1 cellular context compared by ENCODE assay signal in the genomic region with DNA sequence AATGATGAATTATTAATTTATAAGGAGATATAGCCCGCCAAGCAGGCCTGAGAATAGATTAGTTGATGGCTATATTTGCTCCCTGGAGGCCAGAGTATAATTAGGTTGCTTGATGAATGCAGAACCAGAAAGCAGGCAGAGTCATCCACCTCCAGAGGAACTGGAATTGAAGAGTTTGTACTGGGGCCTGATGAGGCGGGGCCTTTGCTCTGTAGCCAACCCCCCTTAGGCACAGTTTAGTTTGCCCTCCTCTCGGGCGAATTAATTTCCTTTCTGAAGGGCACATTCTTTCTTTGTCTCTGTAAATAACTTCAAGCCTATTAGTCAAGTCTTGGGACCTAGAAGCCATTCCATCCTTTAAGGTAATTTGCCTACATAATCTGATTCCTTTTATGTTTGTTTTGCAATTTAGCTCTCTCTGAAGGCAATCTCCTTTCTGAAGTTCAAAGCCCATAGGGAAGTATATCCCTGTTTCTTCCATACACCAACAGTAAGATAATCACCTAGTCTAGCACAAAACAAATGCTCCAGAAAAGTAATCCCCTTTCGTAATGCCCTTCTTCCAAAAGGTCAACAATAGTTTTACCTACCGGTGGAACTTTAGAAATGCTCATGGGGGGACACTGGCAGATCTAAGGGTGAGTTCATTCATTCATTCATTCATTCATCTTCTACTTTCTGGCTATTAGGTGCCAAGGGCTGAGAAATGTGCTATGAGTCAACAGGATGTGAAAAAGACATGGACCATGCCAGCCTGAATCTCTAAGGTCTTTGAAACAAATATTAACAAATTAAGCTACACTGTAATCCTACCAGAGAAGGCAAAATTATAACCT.
TF ChIP-seq lines count a peak whose summit lies in the region.

No MANE protein-coding gene starts in this region.

TF ChIP-seq in HepG2, 621 proteins besides CTCF, POLR2A, EP300 and RAD21 (continued from another document):
- TF ChIP-seq TCF7 (IDR thresholded peaks at IDR 0.05; ENCODE audit: low read depth), result peak; percentile 55; the same call in 1 of the 2 replicates
- TF ChIP-seq ZFP82 (CRISPR knock-in tag; IDR thresholded peaks at IDR 0.05; ENCODE audit: borderline replicate concordance), result no peak
- TF ChIP-seq XRCC5 (optimal IDR thresholded peaks at IDR 0.05; ENCODE audit: low read length), result no peak
- no peak for TF ChIP-seq ZNF773 (CRISPR knock-in tag; IDR thresholded peaks at IDR 0.05; ENCODE audit: borderline replicate concordance)
- TF ChIP-seq, protein P1, sequence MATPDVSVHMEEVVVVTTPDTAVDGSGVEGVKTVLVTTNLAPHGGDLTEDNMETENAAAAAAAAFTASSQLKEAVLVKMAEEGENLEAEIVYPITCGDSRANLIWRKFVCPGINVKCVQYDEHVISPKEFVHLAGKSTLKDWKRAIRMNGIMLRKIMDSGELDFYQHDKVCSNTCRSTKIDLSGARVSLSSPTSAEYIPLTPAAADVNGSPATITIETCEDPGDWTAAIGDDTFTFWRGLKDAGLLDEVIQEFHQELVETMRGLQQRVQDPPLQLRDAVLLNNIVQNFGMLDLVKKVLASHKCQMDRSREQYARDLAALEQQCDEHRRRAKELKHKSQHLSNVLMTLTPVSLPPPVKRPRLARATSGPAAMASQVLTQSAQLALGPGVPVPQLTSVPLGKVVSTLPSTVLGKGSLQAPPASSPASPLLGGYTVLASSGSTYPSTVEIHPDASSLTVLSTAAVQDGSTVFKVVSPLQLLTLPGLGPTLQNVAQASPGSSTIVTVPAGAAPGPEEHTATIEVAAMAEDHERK (CRISPR knock-in tag; IDR thresholded peaks at IDR 0.05; ENCODE audit: low read depth), result no peak
- TF ChIP-seq EED (CRISPR knock-in tag; IDR thresholded peaks at IDR 0.05), result no peak
- TF ChIP-seq ZNF468 (CRISPR knock-in tag; IDR thresholded peaks at IDR 0.05), result no peak
- TF ChIP-seq SPEN (CRISPR knock-in tag; IDR thresholded peaks at IDR 0.05; ENCODE audit: low read depth), result no peak
- TF ChIP-seq, protein P2, sequence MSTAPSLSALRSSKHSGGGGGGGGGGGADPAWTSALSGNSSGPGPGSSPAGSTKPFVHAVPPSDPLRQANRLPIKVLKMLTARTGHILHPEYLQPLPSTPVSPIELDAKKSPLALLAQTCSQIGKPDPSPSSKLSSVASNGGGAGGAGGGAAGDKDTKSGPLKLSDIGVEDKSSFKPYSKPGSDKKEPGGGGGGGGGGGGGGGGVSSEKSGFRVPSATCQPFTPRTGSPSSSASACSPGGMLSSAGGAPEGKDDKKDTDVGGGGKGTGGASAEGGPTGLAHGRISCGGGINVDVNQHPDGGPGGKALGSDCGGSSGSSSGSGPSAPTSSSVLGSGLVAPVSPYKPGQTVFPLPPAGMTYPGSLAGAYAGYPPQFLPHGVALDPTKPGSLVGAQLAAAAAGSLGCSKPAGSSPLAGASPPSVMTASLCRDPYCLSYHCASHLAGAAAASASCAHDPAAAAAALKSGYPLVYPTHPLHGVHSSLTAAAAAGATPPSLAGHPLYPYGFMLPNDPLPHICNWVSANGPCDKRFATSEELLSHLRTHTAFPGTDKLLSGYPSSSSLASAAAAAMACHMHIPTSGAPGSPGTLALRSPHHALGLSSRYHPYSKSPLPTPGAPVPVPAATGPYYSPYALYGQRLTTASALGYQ (CRISPR knock-in tag; IDR thresholded peaks at IDR 0.05), result peak; percentile 46; the same call in 1 of the 2 replicates
- peak; percentile 18; the same call in 1 of the 2 replicates for TF ChIP-seq BCL6 (CRISPR knock-in tag; IDR thresholded peaks at IDR 0.05)
- TF ChIP-seq ATM (IDR thresholded peaks at IDR 0.05; ENCODE audit: borderline replicate concordance), result no peak
- no peak for TF ChIP-seq SOX13 (IDR thresholded peaks at IDR 0.05)
- TF ChIP-seq SOX13 (CRISPR knock-in tag; conservative IDR thresholded peaks at IDR 0.05 in 1 of 2, IDR thresholded peaks at IDR 0.05 in 1 of 2), result peak in 1 of 2 experiments; percentile 28; a peak in 2 of 4 replicates
TF ChIP-seq in HepG2: peak in this region for 20.
